Comparison of ENCODE assay signal across 14 cellular contexts in genomic region chr2:85393836-85394235, GRCh38. TPM values are rescaled to one million over a fixed set of nuclear protein-coding genes. Genes with fewer than 3 reads are reported as not detected.
DNase-seq lines count a peak whose midpoint lies in the region; ATAC-seq, FAIRE-seq and TF ChIP-seq lines count a peak whose summit lies in the region.
"Had no signal": no experiment of that assay in that cellular context is flagged by ENCODE, and none has a peak within 500 bp of the region (broad histone marks: within the 10 kb centered on the region; RNA-seq: fewer than 3 reads in every experiment).

No MANE protein-coding gene starts in this region.

- H3K23me2 ChIP-seq in H1 (ENCODE audit: low read depth, low read length) (no peaks in the 10 kb centered on the region), H9 (ENCODE audit: insufficient read length, low read depth, low read length, poor library complexity, severe bottlenecking) (no peaks in the 10 kb centered on the region)

- H3K14ac ChIP-seq in H1 (ENCODE audit: insufficient read length) (no peak overlapping the region), H9 (ENCODE audit: insufficient read depth, low read length) (no peak overlapping the region)

- peak; percentile 39; the same call in 1 of the 2 replicates for ATAC-seq in PC-3
- ATAC-seq in GM19452 (IDR thresholded peaks at IDR 0.05; ENCODE audit: unreplicated experiment): no peak
- ATAC-seq: esophagus mucosa had no signal

- no peak overlapping the region for H3K23ac ChIP-seq in H1 (ENCODE audit: insufficient read length)
- H3K23ac ChIP-seq in H9 (ENCODE audit: insufficient read length, low read depth, low read length): no peak overlapping the region

- no peak overlapping the region for H3T11ph ChIP-seq in H9 (ENCODE audit: low read length)

- no peak for DNase-seq in CD4-positive, alpha-beta memory T cell
- DNase-seq in PC-3 (peak; percentile 21), H1 (ENCODE audit: low read depth in 1 of 2, low spot score in 2 of 2) (no peak), sigmoid colon (peak; percentile 33), H9 (no peak), DMS153 treated with DMSO at 0.1 percent for 48 hours (lab: John Stamatoyannopoulos, UW; ENCODE audit: unreplicated experiment) (no peak)
- no peak for DNase-seq in activated T-cell treated with anti-CD3 and anti-CD28 coated beads, Interleukin-2, amount 50 U/mL, for 1 hour
- DNase-seq: activated CD4-positive, alpha-beta T cell treated with anti-CD3 and anti-CD28 coated beads, Interleukin-2, amount 10 ng/mL, durations not matched to agents 24 days and 14 days; activated naive CD4-positive, alpha-beta T cell; MV-4-11 had no signal

- POLR2A ChIA-PET in CD4-positive, alpha-beta memory T cell (lab: Charles Lee; ENCODE audit: partially characterized antibody): no interaction called here
- POLR2A ChIA-PET in PC-3 (lab: Charles Lee; ENCODE audit: unreplicated experiment): interaction anchor here (0.7 kb wide), 1 partner anchor 23 kb away, joined by 6 read pairs; no protein-coding TSS in a partner anchor
- POLR2A ChIA-PET in H1 (lab: Charles Lee; ENCODE audit: partially characterized antibody): interaction anchor here (0.9 to 25.0 kb wide), 5 partner anchors 8 to 167 kb away, joined by 3 to 396 read pairs (median 3); partner anchors contain the start of genes GGCX and MAT2A

- no peak for TF ChIP-seq RAD21 in H1 (IDR thresholded peaks at IDR 0.05 in 1 of 2, conservative IDR thresholded peaks at IDR 0.05 in 1 of 2; ENCODE audit: low read depth in 2 of 2, low read length in 2 of 2)

- H2BK5ac ChIP-seq in H1 (ENCODE audit: low read depth, low read length) (no peak overlapping the region), H9 (ENCODE audit: insufficient read length, low read length) (no peak overlapping the region)

- peaks cover 15% of the 10 kb centered on the region for H3K4me1 ChIP-seq in CD4-positive, alpha-beta memory T cell (ENCODE audit: insufficient read depth, low read length)
- H3K4me1 ChIP-seq in PC-3 (ENCODE audit: insufficient read depth, low read length): peaks cover 19% of the 10 kb centered on the region
- peaks cover 0 to 6% (median 3%) of the 10 kb centered on the region in 4 experiments; a peak in 4 of 7 replicates for H3K4me1 ChIP-seq in H1 (replicated peaks in 1 of 4; ENCODE audit: control insufficient read depth in 3 of 4, insufficient read depth in 4 of 4, low read length in 3 of 4)
- H3K4me1 ChIP-seq in sigmoid colon: peaks cover 0 to 17% (median 17%) of the 10 kb centered on the region in 4 donors
- H3K4me1 ChIP-seq in H9 (ENCODE audit: insufficient read depth, low read length): no peaks in the 10 kb centered on the region

- H4K8ac ChIP-seq in H1 (ENCODE audit: extremely low read depth, insufficient read depth, low read length): no peak overlapping the region
- no peak overlapping the region for H4K8ac ChIP-seq in H9 (replicated peaks; ENCODE audit: insufficient read length, low read depth, low read length)

- H2BK15ac ChIP-seq in H1 (ENCODE audit: low read length) (no peak overlapping the region), H9 (ENCODE audit: low read depth, low read length) (no peak overlapping the region)

- H3K9me2 ChIP-seq in PC-3 (replicated peaks; ENCODE audit: low read length): no peaks in the 10 kb centered on the region

- H4K5ac ChIP-seq in H1 (ENCODE audit: insufficient read length, low read depth, low read length) (no peak overlapping the region), H9 (ENCODE audit: insufficient read length, low read depth, low read length) (no peak overlapping the region)

- peaks cover 14 to 28% of the 10 kb centered on the region in 2 donors for H3K36me3 Mint-ChIP-seq in CD4-positive, alpha-beta memory T cell
- H3K36me3 Mint-ChIP-seq in H9 (ENCODE audit: insufficient read depth in 1 of 3, low read depth in 3 of 3): peaks cover 0 to 9% (median 4%) of the 10 kb centered on the region in 3 experiments; a peak in 6 of 7 replicates

- H3K9me3 ChIP-seq in CD4-positive, alpha-beta memory T cell (ENCODE audit: control insufficient read depth in 1 of 2, low read length in 2 of 2): no peaks in the 10 kb centered on the region
- H3K9me3 ChIP-seq in PC-3 (ENCODE audit: low read length): no peaks in the 10 kb centered on the region
- no peaks in the 10 kb centered on the region for H3K9me3 ChIP-seq in H1 (ENCODE audit: insufficient read depth in 2 of 2, low read depth in 1 of 2, low read length in 1 of 2)
- no peaks in the 10 kb centered on the region for H3K9me3 ChIP-seq in sigmoid colon
- no peaks in the 10 kb centered on the region for H3K9me3 ChIP-seq in H9 (ENCODE audit: control insufficient read depth, low read depth, low read length)

- H3K79me1 ChIP-seq in H1 (ENCODE audit: low read depth, low read length) (no peaks in the 10 kb centered on the region), H9 (ENCODE audit: insufficient read depth, low read depth, low read length, poor library complexity, severe bottlenecking) (no peaks in the 10 kb centered on the region)

- H3K79me2 ChIP-seq in PC-3 (ENCODE audit: low read length): no peaks in the 10 kb centered on the region
- H3K79me2 ChIP-seq in H1 (ENCODE audit: control insufficient read depth in 1 of 2, insufficient read depth in 2 of 2, low read length in 2 of 2): no peaks in the 10 kb centered on the region
- no peaks in the 10 kb centered on the region for H3K79me2 ChIP-seq in H9 (ENCODE audit: insufficient read depth, low read length)

- no peaks in the 10 kb centered on the region for H3F3A ChIP-seq in PC-3 (ENCODE audit: low read length, unreplicated experiment)

- H2BK12ac ChIP-seq in H1 (ENCODE audit: low read depth, low read length) (no peak overlapping the region), H9 (ENCODE audit: insufficient read length, low read depth, low read length) (no peak overlapping the region)

- H4K20me1 ChIP-seq in PC-3 (ENCODE audit: low read length) (no peaks in the 10 kb centered on the region), H1 (replicated peaks in 1 of 2; ENCODE audit: control insufficient read depth in 1 of 2, insufficient read depth in 2 of 2, low read length in 2 of 2) (no peaks in the 10 kb centered on the region), H9 (ENCODE audit: control insufficient read depth, insufficient read depth, insufficient read length) (no peaks in the 10 kb centered on the region)

- 87% methylated on average over 4 of the region's 4 CpGs; no CpG with 5 or more reads in 1 of the 2 experiments for WGBS in H1 (ENCODE audit: extremely low coverage in 1 of 2, insufficient coverage in 1 of 2, insufficient read length in 1 of 2, insufficient replicate concordance in 2 of 2, low coverage in 1 of 2, low lambda C conversion rate in 2 of 2, missing lambda C conversion rate in 1 of 2), 2 experiments
- 96 to 97% methylated on average over 4 of the region's 4 CpGs for WGBS in sigmoid colon, 2 donors
- no CpG with 5 or more reads among the region's 4 CpGs for WGBS in H9 (ENCODE audit: extremely low coverage, insufficient read length, low lambda C conversion rate)

- H3K56ac ChIP-seq in H1 (replicated peaks; ENCODE audit: insufficient read length, low read depth, low read length) (no peak overlapping the region), H9 (ENCODE audit: insufficient read length, low read depth, low read length) (no peak overlapping the region)

- no peak overlapping the region for H3K27ac ChIP-seq in CD4-positive, alpha-beta memory T cell (ENCODE audit: low read depth, low read length)
- H3K27ac ChIP-seq in PC-3 (ENCODE audit: low read length) (no peak overlapping the region), H1 (ENCODE audit: low read depth, low read length) (no peak overlapping the region), sigmoid colon (no peak overlapping the region), H9 (ENCODE audit: insufficient read length, low read depth, low read length) (no peak overlapping the region)

- no peaks in the 10 kb centered on the region for H3K27me3 ChIP-seq in CD4-positive, alpha-beta memory T cell (ENCODE audit: insufficient read depth, low read length)
- no peaks in the 10 kb centered on the region for H3K27me3 ChIP-seq in PC-3 (ENCODE audit: low read length)
- no peaks in the 10 kb centered on the region for H3K27me3 ChIP-seq in H1 (replicated peaks in 1 of 4; ENCODE audit: control insufficient read depth in 3 of 4, extremely low read depth in 1 of 4, insufficient read depth in 3 of 4, low read length in 3 of 4)
- no peaks in the 10 kb centered on the region for H3K27me3 ChIP-seq in sigmoid colon
- no peaks in the 10 kb centered on the region for H3K27me3 ChIP-seq in H9 (ENCODE audit: insufficient read depth, low read length)

- FAIRE-seq in H1 (lab: Jason Lieb, UNC): no peak

- H3K4me3 ChIP-seq in CD4-positive, alpha-beta memory T cell (ENCODE audit: low read length in 2 of 2): no peak overlapping the region
- H3K4me3 ChIP-seq in PC-3 (ENCODE audit: low read length) (no peak overlapping the region), H1 (ENCODE audit: extremely low read depth in 1 of 4, insufficient read depth in 2 of 4, low read depth in 3 of 4, low read length in 4 of 4) (no peak overlapping the region), sigmoid colon (no peak overlapping the region)

- CTCF ChIA-PET in CD4-positive, alpha-beta memory T cell (lab: Charles Lee; ENCODE audit: partially characterized antibody): interaction anchor here (6.2 to 11.5 kb wide), 2 partner anchors 26 to 158 kb away, joined by 48 to 147 read pairs; partner anchors contain the start of gene SH2D6
- CTCF ChIA-PET in PC-3 (lab: Charles Lee): no interaction called here
- CTCF ChIA-PET in H1 (lab: Charles Lee; ENCODE audit: partially characterized antibody): interaction anchor here (0.6 to 8.6 kb wide), 12 partner anchors 10 to 339 kb away, joined by 3 to 102 read pairs (median 4); partner anchors contain the start of genes GGCX and SH2D6

- H3K36me3 ChIP-seq in CD4-positive, alpha-beta memory T cell (ENCODE audit: insufficient read depth, low read length): peaks cover 14% of the 10 kb centered on the region
- peaks cover 13% of the 10 kb centered on the region; the same call in 1 of the 2 replicates for H3K36me3 ChIP-seq in PC-3 (ENCODE audit: low read depth, low read length)
- H3K36me3 ChIP-seq in H1 (ENCODE audit: control insufficient read depth in 2 of 4, insufficient read depth in 4 of 4, low read length in 3 of 4): peaks cover 0 to 3% (median 0%) of the 10 kb centered on the region in 4 experiments; a peak in 2 of 8 replicates
- H3K36me3 ChIP-seq in sigmoid colon: peaks cover 0 to 41% (median 0%) of the 10 kb centered on the region in 4 donors

- no peak overlapping the region for H3K4me3 Mint-ChIP-seq in CD4-positive, alpha-beta memory T cell
- no peak overlapping the region for H3K4me3 Mint-ChIP-seq in H9
- H3K4me3 Mint-ChIP-seq: activated CD4-positive, alpha-beta T cell treated with anti-CD3 and anti-CD28 coated beads, Interleukin-2, amount 10 ng/mL, durations not matched to agents 24 days and 14 days; CD14-positive monocyte had no signal

- H3K4me1 Mint-ChIP-seq in CD4-positive, alpha-beta memory T cell: peaks cover 4 to 9% (median 6%) of the 10 kb centered on the region in 4 donors
- H3K4me1 Mint-ChIP-seq in H9: peaks cover 21 to 22% of the 10 kb centered on the region in 2 experiments

- H3K4ac ChIP-seq in H1 (replicated peaks; ENCODE audit: insufficient read length, low read depth, low read length) (no peak overlapping the region), H9 (ENCODE audit: low read depth, low read length) (no peak overlapping the region)

- H2BK120ac ChIP-seq in H1 (replicated peaks; ENCODE audit: low read depth, low read length) (no peak overlapping the region), H9 (ENCODE audit: low read depth, low read length, poor library complexity, severe bottlenecking) (no peak overlapping the region)

- no peak overlapping the region for H3K9ac ChIP-seq in PC-3 (ENCODE audit: low read length)
- H3K9ac ChIP-seq in H1 (replicated peaks in 1 of 4; ENCODE audit: extremely low read depth in 1 of 4, low read depth in 3 of 4, low read length in 3 of 4): no peak overlapping the region
- H3K9ac ChIP-seq in H9 (ENCODE audit: extremely low read depth, insufficient read length, low read length): no peak overlapping the region

- peak overlapping the region in 4 of 7 donors; percentile 4 to 71 (median 33) for H3K27ac Mint-ChIP-seq in CD4-positive, alpha-beta memory T cell
- H3K27ac Mint-ChIP-seq in H9: no peak overlapping the region
- H3K27ac Mint-ChIP-seq: activated CD4-positive, alpha-beta T cell treated with anti-CD3 and anti-CD28 coated beads, Interleukin-2, amount 10 ng/mL, durations not matched to agents 24 days and 14 days had no signal

- H3K4me2 ChIP-seq in PC-3 (ENCODE audit: low read length) (no peak overlapping the region), H1 (ENCODE audit: insufficient read depth in 1 of 2, low read depth in 2 of 2, low read length in 2 of 2) (no peak overlapping the region), H9 (ENCODE audit: insufficient read depth, insufficient read length, low read length) (no peak overlapping the region)

- H2AFZ ChIP-seq in PC-3 (ENCODE audit: low read length) (no peak overlapping the region), H1 (ENCODE audit: low read length) (no peak overlapping the region), H9 (ENCODE audit: low read length) (no peak overlapping the region)

- H3K27me3 Mint-ChIP-seq in CD4-positive, alpha-beta memory T cell: no peaks in the 10 kb centered on the region
- no peaks in the 10 kb centered on the region for H3K27me3 Mint-ChIP-seq in H9 (ENCODE audit: low read depth)
- H3K27me3 Mint-ChIP-seq: activated CD4-positive, alpha-beta T cell treated with anti-CD3 and anti-CD28 coated beads, Interleukin-2, amount 10 ng/mL, durations not matched to agents 24 days and 14 days had no signal

- intact Hi-C loops in CD4-positive, alpha-beta memory T cell (cut with micrococcal nuclease): no loop called here
- intact Hi-C loops in PC-3 (cut with micrococcal nuclease) (no loop called here), sigmoid colon (cut with DNase I) (no loop called here)

- TF ChIP-seq EP300 in H1 (IDR thresholded peaks at IDR 0.05; ENCODE audit: borderline replicate concordance in 1 of 2, low read depth in 2 of 2, low read length in 2 of 2): no peak
- TF ChIP-seq EP300 in sigmoid colon (IDR thresholded peaks at IDR 0.05): no peak

- H2BK20ac ChIP-seq in H1 (ENCODE audit: low read length) (peak overlapping the region; percentile 56; the same call in 1 of the 2 replicates), H9 (ENCODE audit: low read depth, low read length, poor library complexity, severe bottlenecking) (no peak overlapping the region)

- H3K18ac ChIP-seq in H1 (ENCODE audit: extremely low read depth, low read length): no peak overlapping the region
- no peak overlapping the region for H3K18ac ChIP-seq in H9 (ENCODE audit: insufficient read length, low read depth, low read length)

- TF ChIP-seq POLR2A in H1 (IDR thresholded peaks at IDR 0.05; ENCODE audit: control extremely low read depth in 1 of 2, low read depth in 2 of 2, low read length in 2 of 2): no peak
- TF ChIP-seq POLR2A in sigmoid colon (IDR thresholded peaks at IDR 0.05): no peak

- TSS peak; percentile 12 for BruUV-seq in PC-3 (replicated peaks; lab: Mats Ljungman, UMichigan)

- H3K9me3 Mint-ChIP-seq in CD4-positive, alpha-beta memory T cell: no peaks in the 10 kb centered on the region
- H3K9me3 Mint-ChIP-seq in H9: no peaks in the 10 kb centered on the region
- H3K9me3 Mint-ChIP-seq: activated CD4-positive, alpha-beta T cell treated with anti-CD3 and anti-CD28 coated beads, Interleukin-2, amount 10 ng/mL, durations not matched to agents 24 days and 14 days; CD14-positive monocyte had no signal

- H4K91ac ChIP-seq in H1 (replicated peaks; ENCODE audit: insufficient read length, low read length) (no peak overlapping the region), H9 (ENCODE audit: insufficient read length, low read depth, low read length) (no peak overlapping the region)

- H2AK5ac ChIP-seq in H1 (ENCODE audit: low read depth, low read length): no peak overlapping the region
- H2AK5ac ChIP-seq in H9 (ENCODE audit: insufficient read length, low read length): no peak overlapping the region

- TF ChIP-seq CTCF in PC-3 (conservative IDR thresholded peaks at IDR 0.05; ENCODE audit: low read depth, low read length) (no peak), H1 (IDR thresholded peaks at IDR 0.05; ENCODE audit: control extremely low read depth in 1 of 3, insufficient read depth in 1 of 3, low read depth in 1 of 3, low read length in 3 of 3) (no peak), sigmoid colon (IDR thresholded peaks at IDR 0.05) (no peak), H9 (conservative IDR thresholded peaks at IDR 0.05) (no peak)

RNA-seq across cellular contexts. Expression of gene CAPG, which starts 16.3 kb away (rescaled TPM):
- total RNA-seq in CD4-positive, alpha-beta memory T cell: 10 to 100 TPM; 25.6 to 38.5 TPM
- polyA plus RNA-seq in CD4-positive, alpha-beta memory T cell: 100 to 1,000 TPM; 113 to 136 TPM
- total RNA-seq in PC-3 (2014; rRNA removed) (221 and 260 TPM in 2 replicates), sigmoid colon (10 to 100 TPM; 20.9 to 33.0 (median 30.1) TPM), H9 (2021) (72.8 and 78.8 TPM in 2 replicates)
- 78.6 and 80.5 TPM in 2 replicates for total RNA-seq in H1 (2021; fragmentation: NEBNext Ultra II Directional; extraction: Animal tissue kit (Norgen Biotek cat#: 25700))
- polyA plus RNA-seq in H1 (2011; rRNA removed) (89.0 and 114 TPM in 2 replicates), sigmoid colon (100 to 1,000 TPM; 112 to 230 (median 150) TPM)
- 123 TPM for polyA plus RNA-seq in H1 (2011; cell fraction: cytosol; rRNA removed)
- polyA plus RNA-seq in H1 (2011; cell fraction: nucleus; rRNA removed): 114 TPM
- polyA plus RNA-seq in H1 (2012, experiment 1 of 2): 83.9 to 123 TPM (median 109 TPM) in 4 replicates
- 62.0 TPM for polyA plus RNA-seq in H1 (2012, experiment 2 of 2)
- polyA plus RNA-seq in H1 (2013, experiment 1 of 2): 119 TPM
- 114 TPM for polyA plus RNA-seq in H1 (2013, experiment 2 of 2)
- 37.3 and 60.0 TPM in 2 replicates for polyA minus RNA-seq in H1 (2011; rRNA and poly(A)+ RNA removed)
- polyA minus RNA-seq in H1 (2011; cell fraction: cytosol; rRNA and poly(A)+ RNA removed): 34.6 TPM
- polyA minus RNA-seq in H1 (2011; cell fraction: nucleus; rRNA and poly(A)+ RNA removed): 30.6 TPM

RNA-seq across cellular contexts. Expression of gene SH2D6, which starts 24.7 kb away (rescaled TPM):
- total RNA-seq in CD4-positive, alpha-beta memory T cell: 1 to 10 TPM; 1.5 to 1.6 TPM
- not detected for polyA plus RNA-seq in CD4-positive, alpha-beta memory T cell
- total RNA-seq in PC-3 (2014; rRNA removed) (0.12 TPM in 1 of 2 replicates, not detected in the other), sigmoid colon (not detected), H9 (2021) (0.61 TPM in 2 replicates)
- total RNA-seq in H1 (2021; fragmentation: NEBNext Ultra II Directional; extraction: Animal tissue kit (Norgen Biotek cat#: 25700)): 1.3 TPM in 1 of 2 replicates, not detected in the other
- polyA plus RNA-seq in H1 (2011; rRNA removed) (0.17 and 0.42 TPM in 2 replicates), sigmoid colon (10 to 100 TPM in 2 of 3 donors, 1 to 10 TPM in 1; 2.8 to 14.6 (median 11.4) TPM)
- polyA plus RNA-seq in H1 (2011; cell fraction: cytosol; rRNA removed): 0.28 TPM
- 1.4 TPM for polyA plus RNA-seq in H1 (2011; cell fraction: nucleus; rRNA removed)
- polyA plus RNA-seq in H1 (2012, experiment 1 of 2): 0.50 to 1.1 TPM (median 0.70 TPM) in 4 replicates
- polyA plus RNA-seq in H1 (2012, experiment 2 of 2): not detected
- 0.16 TPM for polyA plus RNA-seq in H1 (2013, experiment 1 of 2)
- 0.28 TPM for polyA plus RNA-seq in H1 (2013, experiment 2 of 2)
- 0.47 TPM in 1 of 2 replicates, not detected in the other for polyA minus RNA-seq in H1 (2011; rRNA and poly(A)+ RNA removed)
- not detected for polyA minus RNA-seq in H1 (2011; cell fraction: cytosol; rRNA and poly(A)+ RNA removed)
- 0.90 TPM for polyA minus RNA-seq in H1 (2011; cell fraction: nucleus; rRNA and poly(A)+ RNA removed)
- total RNA-seq: H7 had no signal
- polyA plus RNA-seq: CD14-positive monocyte had no signal

RNA-seq across cellular contexts. Expression of gene ELMOD3, which starts 39.3 kb away (rescaled TPM):
- total RNA-seq in CD4-positive, alpha-beta memory T cell: 10 to 100 TPM; 29.8 to 33.2 TPM
- 10 to 100 TPM; 10.1 to 11.2 TPM for polyA plus RNA-seq in CD4-positive, alpha-beta memory T cell
- total RNA-seq in PC-3 (2014; rRNA removed) (16.7 and 19.0 TPM in 2 replicates), sigmoid colon (10 to 100 TPM; 16.7 to 26.3 (median 22.9) TPM), H9 (2021) (7.4 and 7.6 TPM in 2 replicates)
- total RNA-seq in H1 (2021; fragmentation: NEBNext Ultra II Directional; extraction: Animal tissue kit (Norgen Biotek cat#: 25700)): 6.9 and 10.2 TPM in 2 replicates
- polyA plus RNA-seq in H1 (2011; rRNA removed) (8.5 and 9.3 TPM in 2 replicates), sigmoid colon (10 to 100 TPM; 11.6 to 22.7 (median 12.0) TPM)
- polyA plus RNA-seq in H1 (2011; cell fraction: cytosol; rRNA removed): 12.4 TPM
- polyA plus RNA-seq in H1 (2011; cell fraction: nucleus; rRNA removed): 29.5 TPM
- polyA plus RNA-seq in H1 (2012, experiment 1 of 2): 7.9 to 10.0 TPM (median 8.7 TPM) in 4 replicates
- 6.2 TPM for polyA plus RNA-seq in H1 (2012, experiment 2 of 2)
- 6.1 TPM for polyA plus RNA-seq in H1 (2013, experiment 1 of 2)
- 5.4 TPM for polyA plus RNA-seq in H1 (2013, experiment 2 of 2)
- 17.1 and 19.0 TPM in 2 replicates for polyA minus RNA-seq in H1 (2011; rRNA and poly(A)+ RNA removed)
- 3.7 TPM for polyA minus RNA-seq in H1 (2011; cell fraction: cytosol; rRNA and poly(A)+ RNA removed)
- polyA minus RNA-seq in H1 (2011; cell fraction: nucleus; rRNA and poly(A)+ RNA removed): 12.8 TPM

RNA-seq across cellular contexts. Expression of gene RETSAT, which starts 39.5 kb away (rescaled TPM):
- total RNA-seq in CD4-positive, alpha-beta memory T cell: 10 to 100 TPM; 33.0 to 33.4 TPM
- polyA plus RNA-seq in CD4-positive, alpha-beta memory T cell: 10 to 100 TPM; 20.8 to 24.3 TPM
- total RNA-seq in PC-3 (2014; rRNA removed) (39.1 and 50.8 TPM in 2 replicates), sigmoid colon (10 to 100 TPM; 26.5 to 54.6 (median 42.1) TPM), H9 (2021) (14.7 and 16.7 TPM in 2 replicates)
- 13.6 and 15.8 TPM in 2 replicates for total RNA-seq in H1 (2021; fragmentation: NEBNext Ultra II Directional; extraction: Animal tissue kit (Norgen Biotek cat#: 25700))
- polyA plus RNA-seq in H1 (2011; rRNA removed) (16.7 and 20.7 TPM in 2 replicates), sigmoid colon (100 to 1,000 TPM in 1 of 3 donors, 10 to 100 TPM in 2; 33.6 to 112 (median 36.5) TPM)
- polyA plus RNA-seq in H1 (2011; cell fraction: cytosol; rRNA removed): 16.8 TPM
- polyA plus RNA-seq in H1 (2011; cell fraction: nucleus; rRNA removed): 39.0 TPM
- polyA plus RNA-seq in H1 (2012, experiment 1 of 2): 17.4 to 21.6 TPM (median 19.9 TPM) in 4 replicates
- polyA plus RNA-seq in H1 (2012, experiment 2 of 2): 9.2 TPM
- 22.1 TPM for polyA plus RNA-seq in H1 (2013, experiment 1 of 2)
- 21.2 TPM for polyA plus RNA-seq in H1 (2013, experiment 2 of 2)
- 28.0 and 29.1 TPM in 2 replicates for polyA minus RNA-seq in H1 (2011; rRNA and poly(A)+ RNA removed)
- 23.9 TPM for polyA minus RNA-seq in H1 (2011; cell fraction: cytosol; rRNA and poly(A)+ RNA removed)
- polyA minus RNA-seq in H1 (2011; cell fraction: nucleus; rRNA and poly(A)+ RNA removed): 15.0 TPM

Comparison
In these comparisons a context has a peak if more than half of its experiments do, and no peak if none do; other contexts are left out.
1. DNase-seq: peak in PC-3 (single experiment) and sigmoid colon (single experiment); none in CD4-positive, alpha-beta memory T cell (0 of 5), H1 (0 of 2), H9 (single experiment), activated T-cell treated with anti-CD3 and anti-CD28 coated beads, Interleukin-2, amount 50 U/mL, for 1 hour (single experiment) and DMS153 treated with DMSO at 0.1 percent for 48 hours (single experiment).
2. H3K27ac Mint-ChIP-seq: peak in CD4-positive, alpha-beta memory T cell (4 of 7); none in H9 (0 of 3).